7 cellular contexts compared by ENCODE assay signal in genomic region chr17:82985973-82986372, GRCh38.
DNase-seq lines count a peak whose midpoint lies in the region; ATAC-seq and TF ChIP-seq lines count a peak whose summit lies in the region.

No MANE protein-coding gene starts in this region.

- H3K27ac ChIP-seq in left lung = no peak overlapping the region
- H3K27ac ChIP-seq in foreskin keratinocyte = no peak overlapping the region

- ATAC-seq in left lung (peak; percentile 68), GM21360 (IDR thresholded peaks at IDR 0.05; ENCODE audit: unreplicated experiment) (no peak), GM21423 (IDR thresholded peaks at IDR 0.05; ENCODE audit: unreplicated experiment) (no peak), foreskin keratinocyte (no peak)

- peak; percentile 35 for DNase-seq in RPMI8226
- peak; percentile 79 for DNase-seq in activated effector memory CD4-positive, alpha-beta T cell treated with anti-CD3 and anti-CD28 coated beads, Interleukin-2, amount 50 U/mL, for 16 hours
- DNase-seq in left lung = peak in 1 of 2 donors; percentile 46
- DNase-seq in stimulated activated CD8-positive, alpha-beta memory T cell treated with anti-CD3 and anti-CD28 coated beads, Interleukin-7, amount 100 ng/mL, for 1 hour (ENCODE audit: low read depth in 2 of 2) = peak; percentile 30 to 31
- DNase-seq in foreskin keratinocyte = no peak

- H3K36me3 ChIP-seq in left lung = no peaks in the 10 kb centered on the region

- peaks cover 0 to 10% of the 10 kb centered on the region in 2 donors for H3K4me1 ChIP-seq in left lung
- H3K4me1 ChIP-seq in foreskin keratinocyte = no peaks in the 10 kb centered on the region

- TF ChIP-seq CTCF in left lung (IDR thresholded peaks at IDR 0.05) = no peak
- TF ChIP-seq CTCF in foreskin keratinocyte (conservative IDR thresholded peaks at IDR 0.05) = no peak

- intact Hi-C loops in left lung (cut with DNase I) = no loop called here

- H3K27me3 ChIP-seq in left lung = peaks cover 0 to 5% of the 10 kb centered on the region in 2 donors
- peaks cover 6% of the 10 kb centered on the region for H3K27me3 ChIP-seq in foreskin keratinocyte

- no peak overlapping the region for H3K4me3 ChIP-seq in left lung

- H3K9me3 ChIP-seq in left lung = no peaks in the 10 kb centered on the region

Comparison
In these comparisons a context has a peak if more than half of its experiments do, and no peak if none do; other contexts are left out.
1. DNase-seq: peak in RPMI8226 (single experiment), activated effector memory CD4-positive, alpha-beta T cell treated with anti-CD3 and anti-CD28 coated beads, Interleukin-2, amount 50 U/mL, for 16 hours (single experiment) and stimulated activated CD8-positive, alpha-beta memory T cell treated with anti-CD3 and anti-CD28 coated beads, Interleukin-7, amount 100 ng/mL, for 1 hour (2 of 2); none in foreskin keratinocyte (0 of 2).